13 cellular contexts compared by ENCODE assay signal in genomic region chr2:3403587-3404334, GRCh38. TPM values are rescaled to one million over a fixed set of nuclear protein-coding genes. Genes with fewer than 3 reads are reported as not detected.
DNase-seq lines count a peak whose midpoint lies in the region; ATAC-seq, FAIRE-seq and TF ChIP-seq lines count a peak whose summit lies in the region.
"Had no signal": no experiment of that assay in that cellular context is flagged by ENCODE, and none has a peak within 500 bp of the region (broad histone marks: within the 10 kb centered on the region; RNA-seq: fewer than 3 reads in every experiment).

No MANE protein-coding gene starts in this region.

- no peak overlapping the region for H3K27ac Mint-ChIP-seq in activated naive CD8-positive, alpha-beta T cell treated with anti-CD3 and anti-CD28 coated beads for 36 hours
- H3K27ac Mint-ChIP-seq: stimulated activated naive CD8-positive, alpha-beta T cell treated with anti-CD3 and anti-CD28 coated beads, Interleukin-15, Interleukin-2, amounts not matched to agents 100 ng/mL and 50 ng/mL, for 24 hours had no signal

- 87 to 98% methylated on average over 11 of the region's 11 CpGs for WGBS in body of pancreas, 2 donors

- peak; percentile 33 for FAIRE-seq in GM12892 (lab: Jason Lieb, UNC)
- FAIRE-seq: colon had no signal

- H3K36me3 Mint-ChIP-seq in activated naive CD8-positive, alpha-beta T cell treated with anti-CD3 and anti-CD28 coated beads for 36 hours: peaks cover 12% of the 10 kb centered on the region

- peak; percentile 100 for ATAC-seq in GM19395 (IDR thresholded peaks at IDR 0.05; ENCODE audit: unreplicated experiment)
- ATAC-seq in HG02840 (IDR thresholded peaks at IDR 0.05; ENCODE audit: low FRiP score, unreplicated experiment): peak; percentile 98
- ATAC-seq in HG03565 (IDR thresholded peaks at IDR 0.05; ENCODE audit: unreplicated experiment): peak; percentile 99
- ATAC-seq in body of pancreas: no peak

- no peak overlapping the region for H3K4me3 ChIP-seq in body of pancreas
- H3K4me3 ChIP-seq: skin epidermis had no signal

- TF ChIP-seq CTCF in body of pancreas (IDR thresholded peaks at IDR 0.05): no peak

- no peak overlapping the region for H3K4me3 Mint-ChIP-seq in activated naive CD8-positive, alpha-beta T cell treated with anti-CD3 and anti-CD28 coated beads for 36 hours
- H3K4me3 Mint-ChIP-seq: stimulated activated naive CD8-positive, alpha-beta T cell treated with anti-CD3 and anti-CD28 coated beads, Interleukin-15, Interleukin-2, amounts not matched to agents 100 ng/mL and 50 ng/mL, for 24 hours had no signal

- H3K27ac ChIP-seq in body of pancreas: no peak overlapping the region

- H3K4me1 ChIP-seq in body of pancreas: peaks cover 17% of the 10 kb centered on the region

- no peaks in the 10 kb centered on the region for H3K36me3 ChIP-seq in body of pancreas (replicated peaks in 1 of 2; ENCODE audit: insufficient read depth in 1 of 2, low read depth in 2 of 2)

- intact Hi-C loops in body of pancreas (cut with DNase I): no loop called here

- H3K9me3 ChIP-seq in body of pancreas: no peaks in the 10 kb centered on the region

- H3K9me3 Mint-ChIP-seq in activated naive CD8-positive, alpha-beta T cell treated with anti-CD3 and anti-CD28 coated beads for 36 hours: no peaks in the 10 kb centered on the region
- H3K9me3 Mint-ChIP-seq: stimulated activated naive CD8-positive, alpha-beta T cell treated with anti-CD3 and anti-CD28 coated beads, Interleukin-15, Interleukin-2, amounts not matched to agents 100 ng/mL and 50 ng/mL, for 24 hours had no signal

- DNase-seq in GM12892 (ENCODE audit: insufficient read length): peak; percentile 44
- no peak for DNase-seq in body of pancreas
- no peak for DNase-seq in NAMALWA (ENCODE audit: low spot score)
- no peak for DNase-seq in activated naive CD8-positive, alpha-beta T cell treated with anti-CD3 and anti-CD28 coated beads for 36 hours
- DNase-seq in AG20443 (ENCODE audit: low spot score): no peak
- DNase-seq: activated T-cell treated with anti-CD3 and anti-CD28 coated beads, Interleukin-2, amount 50 U/mL, for 1 hour; AML-193 had no signal

- peaks cover 6% of the 10 kb centered on the region for H3K4me1 Mint-ChIP-seq in activated naive CD8-positive, alpha-beta T cell treated with anti-CD3 and anti-CD28 coated beads for 36 hours

- H3K27me3 ChIP-seq in body of pancreas: no peaks in the 10 kb centered on the region

- TF ChIP-seq POLR2A in GM12892 (IDR thresholded peaks at IDR 0.05; ENCODE audit: low read depth, low read length) (no peak), body of pancreas (IDR thresholded peaks at IDR 0.05) (no peak)

- no peaks in the 10 kb centered on the region for H3K27me3 Mint-ChIP-seq in activated naive CD8-positive, alpha-beta T cell treated with anti-CD3 and anti-CD28 coated beads for 36 hours
- H3K27me3 Mint-ChIP-seq: stimulated activated naive CD8-positive, alpha-beta T cell treated with anti-CD3 and anti-CD28 coated beads, Interleukin-15, Interleukin-2, amounts not matched to agents 100 ng/mL and 50 ng/mL, for 24 hours had no signal

RNA-seq across cellular contexts. Expression of gene TRAPPC12, which starts 24.3 kb away (rescaled TPM):
- polyA plus RNA-seq in GM12892 (2012; ENCODE audit: missing spikeins): 54.3 TPM
- total RNA-seq in body of pancreas: 100 to 1,000 TPM in 1 of 2 donors, 10 to 100 TPM in 1; 43.1 to 134 TPM
- 10 to 100 TPM; 58.7 to 64.6 TPM for total RNA-seq in activated naive CD8-positive, alpha-beta T cell treated with anti-CD3 and anti-CD28 coated beads for 36 hours

RNA-seq across cellular contexts. Expression of gene EIPR1, which starts 26.1 kb away (rescaled TPM):
- 31.9 TPM for polyA plus RNA-seq in GM12892 (2012; ENCODE audit: missing spikeins)
- total RNA-seq in body of pancreas: 10 to 100 TPM; 13.5 TPM
- 10 to 100 TPM; 38.3 to 43.1 TPM for total RNA-seq in activated naive CD8-positive, alpha-beta T cell treated with anti-CD3 and anti-CD28 coated beads for 36 hours
